ENCODE assay signal across 8 cellular contexts in genomic region chr12:14952295-14952995, GRCh38. TPM values are rescaled to one million over a fixed set of nuclear protein-coding genes. Genes with fewer than 3 reads are reported as not detected.
DNase-seq lines count a peak whose midpoint lies in the region; ATAC-seq and TF ChIP-seq lines count a peak whose summit lies in the region.

No MANE protein-coding gene starts in this region.

- H3K27ac ChIP-seq in CD8-positive, alpha-beta memory T cell (ENCODE audit: low read depth, low read length), result peak overlapping the region; percentile 85
- peak overlapping the region; percentile 70 for H3K27ac ChIP-seq in SJSA1

- H3K36me3 ChIP-seq in CD8-positive, alpha-beta memory T cell (ENCODE audit: insufficient read depth, low read length), result peaks cover 29% of the 10 kb centered on the region
- no peaks in the 10 kb centered on the region; the same call in 1 of the 2 replicates for H3K36me3 ChIP-seq in SJSA1

- POLR2A ChIA-PET in CD8-positive, alpha-beta memory T cell (lab: Charles Lee), result interaction anchor here (0.6 to 1.0 kb wide), 3 partner anchors 12 to 43 kb away, joined by 4 to 9 read pairs (median 9); no protein-coding TSS in a partner anchor

- H3K4me1 Mint-ChIP-seq in CD8-positive, alpha-beta memory T cell, result peaks cover 91 to 99% (median 99%) of the 10 kb centered on the region in 3 donors
- H3K4me1 Mint-ChIP-seq in endothelial cell (ENCODE audit: unreplicated experiment), result peaks cover 47% of the 10 kb centered on the region
- H3K4me1 Mint-ChIP-seq in natural killer cell treated with Interleukin-12 subunit alpha and Interleukin-12 subunit beta and Interleukin-15 and Interleukin-18, amount 100 ng/mL, for 72 hours (ENCODE audit: low read depth in 2 of 2), result peaks cover 75 to 88% of the 10 kb centered on the region in 2 donors

- peak overlapping the region; percentile 62 for H3K4me3 ChIP-seq in CD8-positive, alpha-beta memory T cell (ENCODE audit: low read length)
- H3K4me3 ChIP-seq in SJSA1, result no peak overlapping the region

- peaks cover 0 to 5% of the 10 kb centered on the region in 2 donors for H3K27me3 Mint-ChIP-seq in CD8-positive, alpha-beta memory T cell
- peaks cover 2% of the 10 kb centered on the region for H3K27me3 Mint-ChIP-seq in endothelial cell (ENCODE audit: unreplicated experiment)
- H3K27me3 Mint-ChIP-seq in natural killer cell treated with Interleukin-12 subunit alpha and Interleukin-12 subunit beta and Interleukin-15 and Interleukin-18, amount 100 ng/mL, for 72 hours, result no peaks in the 10 kb centered on the region

- DNase-seq in CD8-positive, alpha-beta memory T cell, result peak; percentile 18 to 78 (median 70)
- peak; percentile 72 to 86 for DNase-seq in SJSA1 (ENCODE audit: low read depth in 1 of 2, low spot score in 2 of 2)
- no peak for DNase-seq in endothelial cell (ENCODE audit: low spot score)
- DNase-seq in natural killer cell treated with Interleukin-12 subunit alpha and Interleukin-12 subunit beta and Interleukin-15 and Interleukin-18, amount 100 ng/mL, for 72 hours (ENCODE audit: low spot score), result no peak
- DNase-seq in middle frontal gyrus (ENCODE audit: extremely low spot score, low spot score), result no peak
- no peak for DNase-seq in cortex of kidney (lab: John Stamatoyannopoulos, UW)

- H3K27ac Mint-ChIP-seq in CD8-positive, alpha-beta memory T cell, result peak overlapping the region; percentile 95 to 100 (median 98)
- H3K27ac Mint-ChIP-seq in endothelial cell (ENCODE audit: unreplicated experiment), result peak overlapping the region; percentile 97
- H3K27ac Mint-ChIP-seq in natural killer cell treated with Interleukin-12 subunit alpha and Interleukin-12 subunit beta and Interleukin-15 and Interleukin-18, amount 100 ng/mL, for 72 hours, result peak overlapping the region; percentile 89 to 92

- no peaks in the 10 kb centered on the region for H3K9me3 ChIP-seq in CD8-positive, alpha-beta memory T cell (ENCODE audit: low read length)
- no peaks in the 10 kb centered on the region for H3K9me3 ChIP-seq in SJSA1 (replicated peaks)

- TF ChIP-seq CTCF in endothelial cell (IDR thresholded peaks at IDR 0.05; ENCODE audit: unreplicated experiment), result no peak

- H3K36me3 Mint-ChIP-seq in CD8-positive, alpha-beta memory T cell, result peaks cover 20 to 84% (median 45%) of the 10 kb centered on the region in 3 donors
- peaks cover 31% of the 10 kb centered on the region for H3K36me3 Mint-ChIP-seq in endothelial cell (ENCODE audit: low read depth, unreplicated experiment)
- H3K36me3 Mint-ChIP-seq in natural killer cell treated with Interleukin-12 subunit alpha and Interleukin-12 subunit beta and Interleukin-15 and Interleukin-18, amount 100 ng/mL, for 72 hours, result peaks cover 43% of the 10 kb centered on the region

- ATAC-seq in GM19043 (IDR thresholded peaks at IDR 0.05; ENCODE audit: low read depth, unreplicated experiment), result peak; percentile 56
- ATAC-seq in HG03280 (IDR thresholded peaks at IDR 0.05; ENCODE audit: unreplicated experiment), result peak; percentile 70
- ATAC-seq in natural killer cell treated with Interleukin-12 subunit alpha and Interleukin-12 subunit beta and Interleukin-15 and Interleukin-18, amount 100 ng/mL, for 72 hours, result peak; percentile 77 to 79

- H3K4me3 Mint-ChIP-seq in CD8-positive, alpha-beta memory T cell, result peak overlapping the region; percentile 80 to 90 (median 85)
- H3K4me3 Mint-ChIP-seq in endothelial cell (ENCODE audit: unreplicated experiment), result peak overlapping the region; percentile 34
- peak overlapping the region; percentile 83 for H3K4me3 Mint-ChIP-seq in natural killer cell treated with Interleukin-12 subunit alpha and Interleukin-12 subunit beta and Interleukin-15 and Interleukin-18, amount 100 ng/mL, for 72 hours

- no peaks in the 10 kb centered on the region for H3K27me3 ChIP-seq in CD8-positive, alpha-beta memory T cell (ENCODE audit: insufficient read depth, low read length, poor library complexity, severe bottlenecking)
- no peaks in the 10 kb centered on the region for H3K27me3 ChIP-seq in SJSA1 (replicated peaks)

- H3K9me3 Mint-ChIP-seq in CD8-positive, alpha-beta memory T cell, result no peaks in the 10 kb centered on the region
- no peaks in the 10 kb centered on the region for H3K9me3 Mint-ChIP-seq in endothelial cell (ENCODE audit: unreplicated experiment)
- no peaks in the 10 kb centered on the region for H3K9me3 Mint-ChIP-seq in natural killer cell treated with Interleukin-12 subunit alpha and Interleukin-12 subunit beta and Interleukin-15 and Interleukin-18, amount 100 ng/mL, for 72 hours

- CTCF ChIA-PET in CD8-positive, alpha-beta memory T cell (lab: Charles Lee), result interaction anchor here (0.7 to 1.2 kb wide), 5 partner anchors 11 to 43 kb away, joined by 3 to 5 read pairs (median 4); no protein-coding TSS in a partner anchor

- H3K4me1 ChIP-seq in CD8-positive, alpha-beta memory T cell (ENCODE audit: insufficient read depth, low read length), result peaks cover 95% of the 10 kb centered on the region
- peaks cover 46% of the 10 kb centered on the region for H3K4me1 ChIP-seq in SJSA1 (replicated peaks)

RNA-seq across cellular contexts. Expression of gene ARHGDIB, which starts 9.0 kb away (rescaled TPM):
- 100 to 1,000 TPM; 495 to 511 TPM for total RNA-seq in CD8-positive, alpha-beta memory T cell
- polyA plus RNA-seq in CD8-positive, alpha-beta memory T cell, result 2,936 TPM
- total RNA-seq in SJSA1 (2014; rRNA removed; shearing (Covaris generic)), result 50.8 TPM in 2 replicates
- 217 TPM for total RNA-seq in endothelial cell (ENCODE audit: unreplicated experiment)
- 100 to 1,000 TPM; 412 to 543 TPM for total RNA-seq in natural killer cell treated with Interleukin-12 subunit alpha and Interleukin-12 subunit beta and Interleukin-15 and Interleukin-18, amount 100 ng/mL, for 72 hours

RNA-seq across cellular contexts. Expression of gene ERP27, which starts 14.1 kb away (rescaled TPM):
- 1 to 10 TPM; 2.0 to 2.1 TPM for total RNA-seq in CD8-positive, alpha-beta memory T cell
- polyA plus RNA-seq in CD8-positive, alpha-beta memory T cell, result 5.3 TPM
- not detected in 2 replicates for total RNA-seq in SJSA1 (2014; rRNA removed; shearing (Covaris generic))
- 0.46 TPM for total RNA-seq in endothelial cell (ENCODE audit: unreplicated experiment)
- total RNA-seq in natural killer cell treated with Interleukin-12 subunit alpha and Interleukin-12 subunit beta and Interleukin-15 and Interleukin-18, amount 100 ng/mL, for 72 hours, result 1 to 10 TPM; 3.2 to 3.7 TPM

RNA-seq across cellular contexts. Expression of gene PDE6H, which starts 20.4 kb away (rescaled TPM):
- total RNA-seq in CD8-positive, alpha-beta memory T cell, result not detected
- not detected for polyA plus RNA-seq in CD8-positive, alpha-beta memory T cell
- not detected in 2 replicates for total RNA-seq in SJSA1 (2014; rRNA removed; shearing (Covaris generic))
- total RNA-seq in endothelial cell (ENCODE audit: unreplicated experiment), result not detected
- not detected for total RNA-seq in natural killer cell treated with Interleukin-12 subunit alpha and Interleukin-12 subunit beta and Interleukin-15 and Interleukin-18, amount 100 ng/mL, for 72 hours

Comparison
In these comparisons a context has a peak if more than half of its experiments do, and no peak if none do; other contexts are left out.
1. DNase-seq: peak in CD8-positive, alpha-beta memory T cell (5 of 5) and SJSA1 (2 of 2); none in endothelial cell (single experiment), natural killer cell treated with Interleukin-12 subunit alpha and Interleukin-12 subunit beta and Interleukin-15 and Interleukin-18, amount 100 ng/mL, for 72 hours (single experiment), middle frontal gyrus (single experiment) and cortex of kidney (single experiment).
2. H3K4me3 Mint-ChIP-seq: peak in every context shown above with its lines; median percentile 85 in CD8-positive, alpha-beta memory T cell; 83 in natural killer cell treated with Interleukin-12 subunit alpha and Interleukin-12 subunit beta and Interleukin-15 and Interleukin-18, amount 100 ng/mL, for 72 hours; 34 in endothelial cell.
3. Peak in every context shown above with its lines, with median percentiles within 50 percentile points of each other: H3K27ac Mint-ChIP-seq and ATAC-seq.